In genomic region chr1:33337994-33338494, GRCh38 we compare ENCODE assay signal across 11 cellular contexts. TPM values are rescaled to one million over a fixed set of nuclear protein-coding genes. Genes with fewer than 3 reads are reported as not detected.
DNase-seq lines count a peak whose midpoint lies in the region; ATAC-seq and TF ChIP-seq lines count a peak whose summit lies in the region.
"Had no signal": no experiment of that assay in that cellular context is flagged by ENCODE, and none has a peak within 500 bp of the region (broad histone marks: within the 10 kb centered on the region; RNA-seq: fewer than 3 reads in every experiment).

No MANE protein-coding gene starts in this region.

- H3K9me3 Mint-ChIP-seq in progenitor cell of endocrine pancreas (ENCODE audit: low read depth): no peaks in the 10 kb centered on the region
- H3K9me3 Mint-ChIP-seq: activated naive CD8-positive, alpha-beta T cell treated with anti-CD3 and anti-CD28 coated beads, Interleukin-2, amount 10 ng/mL, durations not matched to agents 7 days and 5 days; CD8-positive, alpha-beta memory T cell had no signal

- H3K4me1 ChIP-seq in adipocyte (ENCODE audit: control insufficient read depth, insufficient read depth, low read length): peaks cover 97% of the 10 kb centered on the region

- H3K27me3 Mint-ChIP-seq in progenitor cell of endocrine pancreas: no peaks in the 10 kb centered on the region
- H3K27me3 Mint-ChIP-seq: activated naive CD8-positive, alpha-beta T cell treated with anti-CD3 and anti-CD28 coated beads, Interleukin-2, amount 10 ng/mL, durations not matched to agents 7 days and 5 days; CD8-positive, alpha-beta memory T cell had no signal

- no peaks in the 10 kb centered on the region for H3K9me3 ChIP-seq in adipocyte (ENCODE audit: control insufficient read depth, low read length)

- DNase-seq in AG20443 (ENCODE audit: low spot score) (peak; percentile 33), adipocyte (ENCODE audit: low read depth) (peak; percentile 69), fibroblast of villous mesenchyme (ENCODE audit: low read depth) (peak; percentile 91), progenitor cell of endocrine pancreas (ENCODE audit: low spot score, unreplicated experiment) (no peak), NCI-H345 (lab: John Stamatoyannopoulos, UW) (no peak), omental fat pad (ENCODE audit: low spot score) (no peak)
- DNase-seq: activated naive CD8-positive, alpha-beta T cell treated with anti-CD3 and anti-CD28 coated beads, Interleukin-2, amount 10 ng/mL, durations not matched to agents 7 days and 5 days; CD8-positive, alpha-beta memory T cell had no signal

- H3K9ac ChIP-seq in adipocyte (ENCODE audit: low read length): peak overlapping the region; percentile 80

- peaks cover 39% of the 10 kb centered on the region for H3K36me3 ChIP-seq in adipocyte (ENCODE audit: control insufficient read depth, insufficient read depth, low read length, severe bottlenecking)

- H3K4me3 ChIP-seq in adipocyte (ENCODE audit: low read length) (peak overlapping the region; percentile 57), fibroblast of villous mesenchyme (ENCODE audit: low read depth, low read length) (peak overlapping the region; percentile 28)

- H3K4me1 Mint-ChIP-seq in progenitor cell of endocrine pancreas (ENCODE audit: low read depth): peaks cover 80% of the 10 kb centered on the region

- ATAC-seq in HG02759 (IDR thresholded peaks at IDR 0.05; ENCODE audit: unreplicated experiment) (no peak), HG03135 (IDR thresholded peaks at IDR 0.05; ENCODE audit: unreplicated experiment) (no peak), omental fat pad (ENCODE audit: low FRiP score) (no peak)

- H3K36me3 Mint-ChIP-seq in progenitor cell of endocrine pancreas (ENCODE audit: insufficient read depth): peaks cover 11% of the 10 kb centered on the region

- peak overlapping the region; percentile 99 for H3K27ac Mint-ChIP-seq in progenitor cell of endocrine pancreas
- H3K27ac Mint-ChIP-seq: activated naive CD8-positive, alpha-beta T cell treated with anti-CD3 and anti-CD28 coated beads, Interleukin-2, amount 10 ng/mL, durations not matched to agents 7 days and 5 days had no signal

- H3K27me3 ChIP-seq in adipocyte (replicated peaks; ENCODE audit: control insufficient read depth, insufficient read depth, low read length): no peaks in the 10 kb centered on the region

- TF ChIP-seq CTCF in fibroblast of villous mesenchyme (IDR thresholded peaks at IDR 0.05; ENCODE audit: insufficient read depth, low read depth, low read length) (no peak), progenitor cell of endocrine pancreas (IDR thresholded peaks at IDR 0.05; ENCODE audit: unreplicated experiment) (no peak), omental fat pad (IDR thresholded peaks at IDR 0.05) (no peak)

- peak overlapping the region; percentile 7 for H3K4me3 Mint-ChIP-seq in progenitor cell of endocrine pancreas (ENCODE audit: low read depth)
- H3K4me3 Mint-ChIP-seq: activated naive CD8-positive, alpha-beta T cell treated with anti-CD3 and anti-CD28 coated beads, Interleukin-2, amount 10 ng/mL, durations not matched to agents 7 days and 5 days had no signal

RNA-seq across cellular contexts. Expression of gene A3GALT2, which starts 17.1 kb away (rescaled TPM):
- total RNA-seq in fibroblast of villous mesenchyme (not detected in 2 replicates), progenitor cell of endocrine pancreas (0.29 and 0.40 TPM in 2 replicates), omental fat pad (not detected)
- total RNA-seq: CD8-positive, alpha-beta memory T cell; mesenteric fat pad had no signal

Comparison
In these comparisons a context has a peak if more than half of its experiments do, and no peak if none do; other contexts are left out.
1. DNase-seq: peak in AG20443 (single experiment), adipocyte (single experiment) and fibroblast of villous mesenchyme (single experiment); none in progenitor cell of endocrine pancreas (single experiment), NCI-H345 (single experiment) and omental fat pad (single experiment).